In the genomic region with DNA sequence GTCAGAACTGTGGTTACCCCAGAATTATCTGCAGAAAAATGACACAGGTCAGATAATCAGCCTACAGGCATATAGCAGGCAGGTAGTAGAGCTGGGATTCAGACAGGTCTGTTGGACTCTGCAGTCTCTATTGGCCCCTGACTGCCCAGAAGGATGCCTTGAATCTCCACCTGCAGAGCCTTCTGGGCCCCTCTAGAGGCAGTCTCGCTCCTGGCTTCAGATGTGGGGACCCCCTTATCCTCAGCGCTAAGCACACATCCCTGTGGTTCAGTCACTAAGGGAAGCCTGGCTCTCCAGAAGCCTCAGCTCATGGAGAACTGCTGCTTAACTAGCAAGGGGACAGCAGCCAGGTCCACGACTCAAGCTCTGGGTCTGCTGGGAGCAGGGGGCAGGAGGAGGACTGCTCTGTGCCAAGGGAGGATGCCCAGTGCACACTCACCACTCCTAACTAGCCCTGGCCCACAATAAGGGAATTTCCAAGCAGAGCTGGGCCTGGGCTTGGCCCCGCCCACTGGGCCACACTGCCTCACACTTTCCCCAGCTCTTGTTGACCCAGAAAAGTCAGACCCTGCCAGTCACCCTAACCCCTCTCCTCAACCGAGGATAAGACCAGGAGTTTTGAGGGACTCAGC, we compare ENCODE assay signal across 9 cellular contexts. TPM values are rescaled to one million over a fixed set of nuclear protein-coding genes. Genes with fewer than 3 reads are reported as not detected.
A peak's percentile ranks its signal among the peaks of the same experiment; 100 is the strongest.
DNase-seq lines count a peak whose midpoint lies in the region; TF ChIP-seq lines count a peak whose summit lies in the region.
"Had no signal": no experiment of that assay in that cellular context is flagged by ENCODE, and none has a peak within 500 bp of the region (broad histone marks: within the 10 kb centered on the region; RNA-seq: fewer than 3 reads in every experiment).

No MANE protein-coding gene starts in this region.

- no peaks in the 10 kb centered on the region for H3K9me3 Mint-ChIP-seq in activated naive CD4-positive, alpha-beta T cell treated with anti-CD3 and anti-CD28 coated beads, Interleukin-2, amount 10 ng/mL, durations not matched to agents 7 days and 5 days
- H3K9me3 Mint-ChIP-seq: memory B cell had no signal

- DNase-seq in A673 (ENCODE audit: low spot score) (no peak), GM13977 (ENCODE audit: low spot score) (no peak), mesenchymal stem cell (no peak), COLO668 (lab: John Stamatoyannopoulos, UW; ENCODE audit: unreplicated experiment) (no peak), DMS53 treated with DMSO at 0.1 percent for 48 hours (lab: John Stamatoyannopoulos, UW; ENCODE audit: unreplicated experiment) (no peak), KG1 (lab: John Stamatoyannopoulos, UW) (no peak), pons (ENCODE audit: low spot score) (no peak)
- no peak for DNase-seq in activated naive CD4-positive, alpha-beta T cell treated with anti-CD3 and anti-CD28 coated beads, Interleukin-2, amount 10 ng/mL, durations not matched to agents 7 days and 5 days

- H3K79me1 ChIP-seq in mesenchymal stem cell (replicated peaks; ENCODE audit: low read length, poor library complexity, severe bottlenecking), result peaks cover 42% of the 10 kb centered on the region

- 82% methylated on average over 5 of the region's 5 CpGs for WGBS in mesenchymal stem cell

- H3K4me1 ChIP-seq in A673 (ENCODE audit: insufficient read depth, low read length, poor library complexity, severe bottlenecking) (no peaks in the 10 kb centered on the region), mesenchymal stem cell (ENCODE audit: control insufficient read depth, insufficient read depth, low read depth, low read length) (peaks cover 20% of the 10 kb centered on the region)

- no peaks in the 10 kb centered on the region for H3K27me3 ChIP-seq in A673 (replicated peaks; ENCODE audit: insufficient read depth, low read depth, low read length, poor library complexity)
- H3K27me3 ChIP-seq in mesenchymal stem cell (ENCODE audit: control insufficient read depth in 1 of 2, insufficient read depth in 1 of 2, low read length in 2 of 2), result no peaks in the 10 kb centered on the region

- H2BK12ac ChIP-seq in mesenchymal stem cell (ENCODE audit: low read length in 2 of 2), result no peak overlapping the region

- H3K36me3 Mint-ChIP-seq in activated naive CD4-positive, alpha-beta T cell treated with anti-CD3 and anti-CD28 coated beads, Interleukin-2, amount 10 ng/mL, durations not matched to agents 7 days and 5 days, result peaks cover 15% of the 10 kb centered on the region

- peak overlapping the region; percentile 34 for H4K91ac ChIP-seq in mesenchymal stem cell (ENCODE audit: low read length)

- in situ Hi-C loops in GM13977 (cut with MboI; ENCODE audit: low pct_unique_long_range_greater_than_20kb, low sequenced_read_pairs, unreplicated experiment), result no loop called here

- H3K36me3 ChIP-seq in A673 (ENCODE audit: insufficient read depth, low read length, poor library complexity, severe bottlenecking), result no peaks in the 10 kb centered on the region
- peaks cover 8 to 11% of the 10 kb centered on the region in 2 experiments for H3K36me3 ChIP-seq in mesenchymal stem cell (ENCODE audit: control insufficient read depth in 1 of 2, insufficient read depth in 2 of 2, low read depth in 1 of 2, low read length in 2 of 2)

- H3K9me3 ChIP-seq in A673 (ENCODE audit: low read depth, low read length, poor library complexity, severe bottlenecking), result no peaks in the 10 kb centered on the region
- H3K9me3 ChIP-seq in mesenchymal stem cell (ENCODE audit: control insufficient read depth, low read length), result no peaks in the 10 kb centered on the region

- H3K4me2 ChIP-seq in mesenchymal stem cell (ENCODE audit: low read length, poor library complexity, severe bottlenecking), result no peak overlapping the region

- peak overlapping the region; percentile 99 for H3K27ac Mint-ChIP-seq in activated naive CD4-positive, alpha-beta T cell treated with anti-CD3 and anti-CD28 coated beads, Interleukin-2, amount 10 ng/mL, durations not matched to agents 7 days and 5 days

- H2BK120ac ChIP-seq in mesenchymal stem cell (ENCODE audit: low read depth, low read length), result no peak overlapping the region

- intact Hi-C loops in A673 (cut with micrococcal nuclease; ENCODE audit: unreplicated experiment), result no loop called here

- H3K27ac ChIP-seq in A673 (ENCODE audit: low read depth, low read length, poor library complexity, severe bottlenecking) (no peak overlapping the region), mesenchymal stem cell (ENCODE audit: low read length, poor library complexity, severe bottlenecking) (no peak overlapping the region)

- H4K8ac ChIP-seq in mesenchymal stem cell (ENCODE audit: low read length), result no peak overlapping the region

- POLR2A ChIA-PET in A673 (lab: Charles Lee; ENCODE audit: low non-redundant PET), result no interaction called here

- H2AFZ ChIP-seq in mesenchymal stem cell (ENCODE audit: low read depth, low read length), result no peak overlapping the region

- H3K14ac ChIP-seq in mesenchymal stem cell (ENCODE audit: low read length in 2 of 2), result no peak overlapping the region

- H3K4ac ChIP-seq in mesenchymal stem cell (ENCODE audit: low read depth in 1 of 2, low read length in 2 of 2), result peak overlapping the region in 1 of 2 experiments; percentile 6

- peak overlapping the region in 1 of 2 experiments; percentile 26 for H3K18ac ChIP-seq in mesenchymal stem cell (ENCODE audit: low read depth in 1 of 2, low read length in 2 of 2)

- BruUV-seq in A673 (replicated peaks; lab: Mats Ljungman, UMichigan), result no TSS peak

- peak; percentile 28; the same call in 1 of the 2 replicates for TF ChIP-seq CTCF in A673 (conservative IDR thresholded peaks at IDR 0.05; ENCODE audit: low read depth, low read length)
- peak; percentile 30 for TF ChIP-seq CTCF in GM13977 (IDR thresholded peaks at IDR 0.05; ENCODE audit: extremely low read depth, insufficient read depth, missing control alignments)

- H3K27me3 Mint-ChIP-seq in activated naive CD4-positive, alpha-beta T cell treated with anti-CD3 and anti-CD28 coated beads, Interleukin-2, amount 10 ng/mL, durations not matched to agents 7 days and 5 days, result no peaks in the 10 kb centered on the region
- H3K27me3 Mint-ChIP-seq: memory B cell had no signal

- CTCF ChIA-PET in A673 (lab: Charles Lee), result no interaction called here
- CTCF ChIA-PET in activated naive CD4-positive, alpha-beta T cell treated with anti-CD3 and anti-CD28 coated beads, Interleukin-2, amount 10 ng/mL, durations not matched to agents 7 days and 5 days (lab: Charles Lee), result interaction anchor here (1.3 to 4.4 kb wide), 3 partner anchors 19 to 148 kb away, joined by 4 to 21 read pairs (median 7); a partner anchor contains a TSS

- no peak overlapping the region for H2AK5ac ChIP-seq in mesenchymal stem cell (ENCODE audit: low read length, severe bottlenecking)

- no peak overlapping the region for H3K23ac ChIP-seq in mesenchymal stem cell (ENCODE audit: low read length in 2 of 2)

- peaks cover 43% of the 10 kb centered on the region for H3K4me1 Mint-ChIP-seq in activated naive CD4-positive, alpha-beta T cell treated with anti-CD3 and anti-CD28 coated beads, Interleukin-2, amount 10 ng/mL, durations not matched to agents 7 days and 5 days

- H3K4me3 Mint-ChIP-seq in activated naive CD4-positive, alpha-beta T cell treated with anti-CD3 and anti-CD28 coated beads, Interleukin-2, amount 10 ng/mL, durations not matched to agents 7 days and 5 days, result no peak overlapping the region

- no peak overlapping the region for H2BK5ac ChIP-seq in mesenchymal stem cell (ENCODE audit: low read depth, low read length, poor library complexity, severe bottlenecking)

- peak overlapping the region; percentile 1 for H3K9ac ChIP-seq in mesenchymal stem cell (ENCODE audit: low read length)

- no peak overlapping the region for H2BK15ac ChIP-seq in mesenchymal stem cell (ENCODE audit: low read depth, poor library complexity, severe bottlenecking)

- H3K4me3 ChIP-seq in A673 (ENCODE audit: low read depth, low read length, poor library complexity, severe bottlenecking) (no peak overlapping the region), mesenchymal stem cell (ENCODE audit: insufficient read depth in 1 of 2, low read depth in 1 of 2, low read length in 2 of 2) (no peak overlapping the region)

RNA-seq across cellular contexts. Expression of a gene that starts 18.9 kb away (rescaled TPM):
- 27.0 and 30.2 TPM in 2 replicates for total RNA-seq in A673 (2021)
- 37.0 TPM for polyA plus RNA-seq in mesenchymal stem cell (2013, experiment 1 of 2)
- 36.1 TPM for polyA plus RNA-seq in mesenchymal stem cell (2013, experiment 2 of 2)
